Comparison of ENCODE assay signal across 1 cellular context in genomic region chr14:89566644-89567411, GRCh38.
TF ChIP-seq lines count a peak whose summit lies in the region.

No MANE protein-coding gene starts in this region.

TF ChIP-seq in H1, 55 proteins besides CTCF, POLR2A, EP300 and RAD21 (continued from another document):
- TF ChIP-seq KDM4A (IDR thresholded peaks at IDR 0.05; ENCODE audit: low read depth, low read length, severe bottlenecking): no peak
- TF ChIP-seq SIRT6 (IDR thresholded peaks at IDR 0.05; ENCODE audit: low read length): no peak
- no peak for TF ChIP-seq RNF2 (IDR thresholded peaks at IDR 0.05; ENCODE audit: borderline replicate concordance, low read depth, low read length, missing control alignments, poor library complexity, severe bottlenecking)
- TF ChIP-seq NANOG (IDR thresholded peaks at IDR 0.05; ENCODE audit: insufficient read depth, low read depth, low read length, poor library complexity, severe bottlenecking): no peak
- TF ChIP-seq MAFK (IDR thresholded peaks at IDR 0.05; ENCODE audit: low read depth, low read length): no peak
- no peak for TF ChIP-seq TAF1 (IDR thresholded peaks at IDR 0.05; ENCODE audit: low read depth, low read length)
- no peak for TF ChIP-seq SP1 (IDR thresholded peaks at IDR 0.05; ENCODE audit: low read depth, low read length)
- TF ChIP-seq GABPA (IDR thresholded peaks at IDR 0.05; ENCODE audit: borderline replicate concordance, insufficient read depth, low read length): no peak
- no peak for TF ChIP-seq TAF7 (optimal IDR thresholded peaks at IDR 0.05; ENCODE audit: borderline replicate concordance, low read depth, low read length)
- no peak for TF ChIP-seq CHD2 (IDR thresholded peaks at IDR 0.05; ENCODE audit: low read length)
- TF ChIP-seq CHD7 (IDR thresholded peaks at IDR 0.05; ENCODE audit: insufficient replicate concordance, low read length): no peak
- TF ChIP-seq JUND (IDR thresholded peaks at IDR 0.05; ENCODE audit: low read length): no peak
- TF ChIP-seq CTBP2 (IDR thresholded peaks at IDR 0.05; ENCODE audit: borderline replicate concordance, insufficient read depth, insufficient read length, low read length): no peak
- TF ChIP-seq HDAC2 (IDR thresholded peaks at IDR 0.05; ENCODE audit: borderline replicate concordance in 1 of 2, low read depth in 2 of 2, low read length in 2 of 2): no peak
- no peak for TF ChIP-seq SP2 (IDR thresholded peaks at IDR 0.05; ENCODE audit: low read length)
TF ChIP-seq in H1: peak in this region for 0.
